In the genomic region with DNA sequence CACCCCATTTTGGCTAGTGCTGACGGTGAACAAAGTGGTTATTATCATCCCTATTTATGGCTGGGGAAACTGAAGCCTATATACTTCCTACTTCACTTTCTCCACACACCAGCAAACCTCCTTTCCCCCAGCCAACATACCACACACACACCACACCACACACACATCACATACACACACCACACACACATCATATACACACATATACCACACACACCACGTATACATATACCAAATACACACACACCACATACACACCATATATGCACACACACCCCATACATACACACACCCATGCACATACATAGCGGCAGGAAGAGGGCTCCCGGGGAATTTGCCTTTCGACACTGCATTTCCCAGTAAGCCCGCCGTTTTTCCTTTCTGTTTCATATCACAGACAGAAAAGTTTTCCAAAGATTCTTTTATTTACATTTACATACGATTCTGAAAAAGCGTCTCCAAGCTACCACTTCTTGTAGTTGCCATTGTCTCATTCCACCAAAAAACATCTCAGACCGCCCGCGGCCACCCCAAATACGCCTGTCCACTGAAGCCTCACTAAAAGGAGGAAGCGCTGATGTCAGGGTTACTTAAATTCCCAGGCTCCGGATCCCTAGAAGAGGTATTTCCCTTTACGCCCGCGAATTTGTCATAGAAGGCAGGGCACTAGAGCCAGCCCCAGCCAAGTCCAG, we compare ENCODE assay signal across 8 cellular contexts. TPM values are rescaled to one million over a fixed set of nuclear protein-coding genes. Genes with fewer than 3 reads are reported as not detected.
DNase-seq lines count a peak whose midpoint lies in the region; ATAC-seq and TF ChIP-seq lines count a peak whose summit lies in the region.

No MANE protein-coding gene starts in this region.

- H3K27ac ChIP-seq in heart right ventricle = peak overlapping the region; percentile 76 to 98 (median 93)

- no peak overlapping the region for H3K4me3 Mint-ChIP-seq in activated T-helper 2 cell treated with anti-CD3 and anti-CD28 coated beads, Interferon-gamma antibody, Interleukin-2, Interleukin-4, amounts not matched to agents 10 μg/mL and 5 μg/mL and 100 μg/mL, durations not matched to agents 14 hours and 24 hours and 36 hours (ENCODE audit: low read depth)

- H3K27me3 ChIP-seq in heart right ventricle = no peaks in the 10 kb centered on the region

- peak overlapping the region; percentile 11 to 92 (median 68) for H3K4me3 ChIP-seq in heart right ventricle

- peaks cover 30% of the 10 kb centered on the region for H3K4me1 Mint-ChIP-seq in activated T-helper 2 cell treated with anti-CD3 and anti-CD28 coated beads, Interferon-gamma antibody, Interleukin-2, Interleukin-4, amounts not matched to agents 10 μg/mL and 5 μg/mL and 100 μg/mL, durations not matched to agents 14 hours and 24 hours and 36 hours (ENCODE audit: low read depth)

- no peaks in the 10 kb centered on the region for H3K9me3 ChIP-seq in heart right ventricle

- 1 to 2% methylated on average over 18 of the region's 18 CpGs for WGBS in heart right ventricle, 2 donors

- no peaks in the 10 kb centered on the region for H3K9me3 Mint-ChIP-seq in activated T-helper 2 cell treated with anti-CD3 and anti-CD28 coated beads, Interferon-gamma antibody, Interleukin-2, Interleukin-4, amounts not matched to agents 10 μg/mL and 5 μg/mL and 100 μg/mL, durations not matched to agents 14 hours and 24 hours and 36 hours

- H3K27ac Mint-ChIP-seq in activated T-helper 2 cell treated with anti-CD3 and anti-CD28 coated beads, Interferon-gamma antibody, Interleukin-2, Interleukin-4, amounts not matched to agents 10 μg/mL and 5 μg/mL and 100 μg/mL, durations not matched to agents 14 hours and 24 hours and 36 hours = no peak overlapping the region

- H3K36me3 ChIP-seq in heart right ventricle = peaks cover 0 to 45% (median 0%) of the 10 kb centered on the region in 9 donors

- intact Hi-C loops in heart right ventricle (cut with DNase I) = loop anchor here in 3 of 10 donors (1.0 to 5.0 kb wide), 3 partner anchors 46 kb away; a partner anchor contains a TSS
- intact Hi-C loops in cardiac septum (cut with DNase I) = loop anchor here (5.0 kb wide), 1 partner anchor 46 kb away; a partner anchor contains a TSS
- intact Hi-C loops in left colon (cut with DNase I, micrococcal nuclease) = loop anchor here in 1 of 2 donors (5.0 kb wide), 1 partner anchor 41 kb away; a partner anchor contains a TSS
- intact Hi-C loops in activated T-helper 2 cell treated with anti-CD3 and anti-CD28 coated beads, Interferon-gamma antibody, Interleukin-2, Interleukin-4, amounts not matched to agents 10 μg/mL and 5 μg/mL and 100 μg/mL, durations not matched to agents 14 hours and 24 hours and 36 hours (cut with micrococcal nuclease) = loop anchor here (1.0 kb wide), 5 partner anchors 24 to 145 kb away; a partner anchor contains a TSS

- no peaks in the 10 kb centered on the region for H3K27me3 Mint-ChIP-seq in activated T-helper 2 cell treated with anti-CD3 and anti-CD28 coated beads, Interferon-gamma antibody, Interleukin-2, Interleukin-4, amounts not matched to agents 10 μg/mL and 5 μg/mL and 100 μg/mL, durations not matched to agents 14 hours and 24 hours and 36 hours (ENCODE audit: low read depth)

- DNase-seq in heart right ventricle (no peak), cardiac septum (ENCODE audit: low spot score) (no peak), amniotic epithelial cell (ENCODE audit: low read depth) (peak; percentile 57), left colon (peak in 1 of 2 donors; percentile 35), NCI-H524 (lab: John Stamatoyannopoulos, UW) (no peak), iPS-NIHi7 (ENCODE audit: extremely low spot score) (no peak), midbrain (lab: John Stamatoyannopoulos, UW) (no peak)
- no peak for DNase-seq in activated T-helper 2 cell treated with anti-CD3 and anti-CD28 coated beads, Interferon-gamma antibody, Interleukin-2, Interleukin-4, amounts not matched to agents 10 μg/mL and 5 μg/mL and 100 μg/mL, durations not matched to agents 14 hours and 24 hours and 36 hours (ENCODE audit: low spot score)

- H3K36me3 Mint-ChIP-seq in activated T-helper 2 cell treated with anti-CD3 and anti-CD28 coated beads, Interferon-gamma antibody, Interleukin-2, Interleukin-4, amounts not matched to agents 10 μg/mL and 5 μg/mL and 100 μg/mL, durations not matched to agents 14 hours and 24 hours and 36 hours (ENCODE audit: low read depth) = peaks cover 32% of the 10 kb centered on the region

- ATAC-seq in heart right ventricle = peak in 3 of 8 donors; percentile 0 to 5 (median 1)
- ATAC-seq in left colon = peak; percentile 25

- no peak for TF ChIP-seq CTCF in heart right ventricle (IDR thresholded peaks at IDR 0.05)

- H3K4me1 ChIP-seq in heart right ventricle = peaks cover 2 to 47% (median 42%) of the 10 kb centered on the region in 9 donors

RNA-seq across cellular contexts. Expression of a gene that starts 0.8 kb away (rescaled TPM):
- total RNA-seq in heart right ventricle (100 to 1,000 TPM; 107 to 137 (median 122) TPM), cardiac septum (108 TPM), left colon (100 to 1,000 TPM; 149 to 169 TPM)
- 10 to 100 TPM; 35.3 to 62.4 TPM for polyA plus RNA-seq in heart right ventricle
- total RNA-seq in activated T-helper 2 cell treated with anti-CD3 and anti-CD28 coated beads, Interferon-gamma antibody, Interleukin-2, Interleukin-4, amounts not matched to agents 10 μg/mL and 5 μg/mL and 100 μg/mL, durations not matched to agents 14 hours and 24 hours and 36 hours = 47.9 and 51.0 TPM in 2 replicates

RNA-seq across cellular contexts. Expression of a gene that starts 6.4 kb away (rescaled TPM):
- total RNA-seq in heart right ventricle (10 to 100 TPM in 4 of 10 donors, 1 to 10 TPM in 6; 5.1 to 15.2 (median 8.4) TPM), cardiac septum (9.1 TPM), left colon (10 to 100 TPM; 10.4 to 19.7 TPM)
- 10 to 100 TPM in 1 of 2 donors, 1 to 10 TPM in 1; 6.9 to 18.4 TPM for polyA plus RNA-seq in heart right ventricle
- total RNA-seq in activated T-helper 2 cell treated with anti-CD3 and anti-CD28 coated beads, Interferon-gamma antibody, Interleukin-2, Interleukin-4, amounts not matched to agents 10 μg/mL and 5 μg/mL and 100 μg/mL, durations not matched to agents 14 hours and 24 hours and 36 hours = 116 and 121 TPM in 2 replicates

RNA-seq across cellular contexts. Expression of a gene that starts 7.2 kb away (rescaled TPM):
- total RNA-seq in heart right ventricle = 1 to 10 TPM in 2 of 10 donors, under 1 TPM in 8; 0.26 to 1.3 (median 0.58) TPM
- polyA plus RNA-seq in heart right ventricle = under 1 TPM; 0.49 to 0.66 TPM
- total RNA-seq in cardiac septum = 0.75 TPM
- 1 to 10 TPM; 2.0 to 5.0 TPM for total RNA-seq in left colon
- 0.32 and 0.37 TPM in 2 replicates for total RNA-seq in activated T-helper 2 cell treated with anti-CD3 and anti-CD28 coated beads, Interferon-gamma antibody, Interleukin-2, Interleukin-4, amounts not matched to agents 10 μg/mL and 5 μg/mL and 100 μg/mL, durations not matched to agents 14 hours and 24 hours and 36 hours

RNA-seq across cellular contexts. Expression of a gene that starts 24.0 kb away (rescaled TPM):
- total RNA-seq in heart right ventricle = 10 to 100 TPM; 28.2 to 44.8 (median 31.4) TPM
- 10 to 100 TPM; 23.2 to 23.9 TPM for polyA plus RNA-seq in heart right ventricle
- total RNA-seq in cardiac septum = 25.0 TPM
- total RNA-seq in left colon = 10 to 100 TPM; 24.1 to 24.4 TPM
- 19.9 and 21.2 TPM in 2 replicates for total RNA-seq in activated T-helper 2 cell treated with anti-CD3 and anti-CD28 coated beads, Interferon-gamma antibody, Interleukin-2, Interleukin-4, amounts not matched to agents 10 μg/mL and 5 μg/mL and 100 μg/mL, durations not matched to agents 14 hours and 24 hours and 36 hours

RNA-seq across cellular contexts. Expression of a gene that starts 42.1 kb away (rescaled TPM):
- total RNA-seq in heart right ventricle (10 to 100 TPM in 3 of 10 donors, 1 to 10 TPM in 7; 4.6 to 15.5 (median 7.0) TPM), cardiac septum (9.7 TPM), left colon (100 to 1,000 TPM; 108 to 114 TPM)
- polyA plus RNA-seq in heart right ventricle = 10 to 100 TPM in 1 of 2 donors, 1 to 10 TPM in 1; 6.4 to 17.3 TPM
- 218 and 242 TPM in 2 replicates for total RNA-seq in activated T-helper 2 cell treated with anti-CD3 and anti-CD28 coated beads, Interferon-gamma antibody, Interleukin-2, Interleukin-4, amounts not matched to agents 10 μg/mL and 5 μg/mL and 100 μg/mL, durations not matched to agents 14 hours and 24 hours and 36 hours
